Comparison of ENCODE assay signal across 1 cellular context in genomic region chr2:88167740-88168139, GRCh38.
TF ChIP-seq lines count a peak whose summit lies in the region.

No MANE protein-coding gene starts in this region.

TF ChIP-seq in K562, 482 proteins besides CTCF, POLR2A, EP300 and RAD21 (continued from another document):
- TF ChIP-seq, protein P1, sequence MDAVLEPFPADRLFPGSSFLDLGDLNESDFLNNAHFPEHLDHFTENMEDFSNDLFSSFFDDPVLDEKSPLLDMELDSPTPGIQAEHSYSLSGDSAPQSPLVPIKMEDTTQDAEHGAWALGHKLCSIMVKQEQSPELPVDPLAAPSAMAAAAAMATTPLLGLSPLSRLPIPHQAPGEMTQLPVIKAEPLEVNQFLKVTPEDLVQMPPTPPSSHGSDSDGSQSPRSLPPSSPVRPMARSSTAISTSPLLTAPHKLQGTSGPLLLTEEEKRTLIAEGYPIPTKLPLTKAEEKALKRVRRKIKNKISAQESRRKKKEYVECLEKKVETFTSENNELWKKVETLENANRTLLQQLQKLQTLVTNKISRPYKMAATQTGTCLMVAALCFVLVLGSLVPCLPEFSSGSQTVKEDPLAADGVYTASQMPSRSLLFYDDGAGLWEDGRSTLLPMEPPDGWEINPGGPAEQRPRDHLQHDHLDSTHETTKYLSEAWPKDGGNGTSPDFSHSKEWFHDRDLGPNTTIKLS (IDR thresholded peaks at IDR 0.05; ENCODE audit: borderline replicate concordance, low read depth) = no peak
- peak; percentile 32; the same call in 1 of the 2 replicates for TF ChIP-seq C11orf30 (IDR thresholded peaks at IDR 0.05; ENCODE audit: low read depth)
- TF ChIP-seq HDGF (IDR thresholded peaks at IDR 0.05) = no peak
- no peak for TF ChIP-seq E2F5 (CRISPR knock-in tag; IDR thresholded peaks at IDR 0.05)
TF ChIP-seq in K562: peak in this region for 2.
